Comparison of ENCODE assay signal across 11 cellular contexts in the genomic region with DNA sequence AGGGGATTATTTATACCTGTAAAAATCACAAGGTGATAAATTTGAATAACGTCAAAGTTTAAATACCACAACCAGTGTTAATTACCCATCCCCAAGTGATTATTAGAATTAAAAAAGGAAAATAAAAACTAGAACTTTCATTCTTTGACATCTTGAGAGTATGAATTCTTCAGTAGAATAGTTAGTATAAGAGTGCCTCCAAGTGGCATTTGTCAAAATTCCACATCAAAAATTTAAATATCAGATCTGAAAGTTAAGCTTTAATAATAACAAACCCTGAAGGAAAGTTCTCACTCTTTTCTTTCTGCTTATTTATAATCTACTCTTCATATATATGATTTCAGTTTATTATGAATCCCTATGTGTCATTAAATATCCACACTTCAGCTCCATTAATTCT.
DNase-seq lines count a peak whose midpoint lies in the region; ATAC-seq and TF ChIP-seq lines count a peak whose summit lies in the region.
"Had no signal": no experiment of that assay in that cellular context is flagged by ENCODE, and none has a peak within 500 bp of the region (broad histone marks: within the 10 kb centered on the region; RNA-seq: fewer than 3 reads in every experiment).

No MANE protein-coding gene starts in this region.

- H3K4me2 ChIP-seq in GM23248 (ENCODE audit: unreplicated experiment) (no peak overlapping the region), mammary epithelial cell (ENCODE audit: insufficient read depth, low read depth, low read length) (no peak overlapping the region)

- WGBS in GM23248 (ENCODE audit: low coverage in 1 of 2, low lambda C conversion rate in 2 of 2, missing lambda C conversion rate in 2 of 2), 2 experiments: 2 to 4% methylated on average over 1 of the region's 1 CpG
- 0% methylated on average over 1 of the region's 1 CpG for WGBS in mammary epithelial cell (ENCODE audit: low coverage, missing lambda C conversion rate)

- H3K4me1 ChIP-seq in GM23248 (ENCODE audit: insufficient read depth): no peaks in the 10 kb centered on the region
- H3K4me1 ChIP-seq in mammary epithelial cell (ENCODE audit: insufficient read depth, low read length): no peaks in the 10 kb centered on the region

- no peaks in the 10 kb centered on the region for H3K9me2 ChIP-seq in GM23248 (ENCODE audit: insufficient read depth)

- in situ Hi-C loops in GM23248 (cut with MboI) (no loop called here), mammary epithelial cell (cut with MboI; ENCODE audit: low sequenced_read_pairs in 2 of 2) (no loop called here)

- H3K27ac ChIP-seq in GM23248: no peak overlapping the region
- no peak overlapping the region for H3K27ac ChIP-seq in mammary epithelial cell (ENCODE audit: insufficient read depth, low read depth, low read length)

- H3K4me3 ChIP-seq in GM23248 (no peak overlapping the region), mammary epithelial cell (replicated peaks in 1 of 3; ENCODE audit: insufficient read depth in 1 of 3, low read depth in 2 of 3, low read length in 3 of 3) (no peak overlapping the region)

- H4K20me1 ChIP-seq in GM23248 (ENCODE audit: insufficient read depth) (no peaks in the 10 kb centered on the region), mammary epithelial cell (ENCODE audit: insufficient read depth, low read length) (no peaks in the 10 kb centered on the region)

- dilution Hi-C loops in mammary epithelial cell (cut with HindIII; ENCODE audit: low sequenced_read_pairs): no loop called here

- DNase-seq in GM23248: peak; percentile 3
- DNase-seq in NCI-H446 treated with DMSO at 0.1 percent for 48 hours (lab: John Stamatoyannopoulos, UW): peak; percentile 31
- no peak for DNase-seq in mammary epithelial cell
- DNase-seq in midbrain (lab: John Stamatoyannopoulos, UW): peak; percentile 6
- no peak for DNase-seq in stimulated activated CD4-positive, alpha-beta T cell treated with anti-CD3 and anti-CD28 coated beads, Interleukin-1b, Interleukin-23, amount 100 ng/mL, for 48 hours
- no peak for DNase-seq in NCI-H2196 (lab: John Stamatoyannopoulos, UW; ENCODE audit: unreplicated experiment)
- no peak for DNase-seq in activated CD4-positive, CD25-positive, alpha-beta regulatory T cell treated with anti-CD3 and anti-CD28 coated beads, Interleukin-2, amount 50 U/mL, for 72 hours
- DNase-seq: activated gamma-delta T cell; effector CD4-positive, alpha-beta T cell; SIG-M5 had no signal

- no peaks in the 10 kb centered on the region for H3K36me3 ChIP-seq in GM23248 (ENCODE audit: low read depth)
- no peaks in the 10 kb centered on the region for H3K36me3 ChIP-seq in mammary epithelial cell (ENCODE audit: insufficient read depth, low read length)

- CTCF ChIA-PET in mammary epithelial cell (lab: Charles Lee; ENCODE audit: low non-redundant PET): no interaction called here

- peak; percentile 22 to 40 for TF ChIP-seq CTCF in mammary epithelial cell (conservative IDR thresholded peaks at IDR 0.05 in 1 of 2, IDR thresholded peaks at IDR 0.05 in 1 of 2; ENCODE audit: extremely low read depth in 1 of 2, insufficient read depth in 1 of 2, low read depth in 1 of 2, low read length in 2 of 2)

- intact Hi-C loops in mammary epithelial cell (cut with micrococcal nuclease): loop anchor here (1.0 kb wide), 1 partner anchor 438 kb away; no protein-coding TSS in a partner anchor

- no TSS peak for BruUV-seq in mammary epithelial cell (replicated peaks; lab: Mats Ljungman, UMichigan)

- H2AFZ ChIP-seq in GM23248 (no peak overlapping the region), mammary epithelial cell (ENCODE audit: low read depth, low read length) (no peak overlapping the region)

- H3K79me2 ChIP-seq in GM23248 (ENCODE audit: insufficient read depth): no peaks in the 10 kb centered on the region
- H3K79me2 ChIP-seq in mammary epithelial cell (ENCODE audit: insufficient read depth, low read length): no peaks in the 10 kb centered on the region

- no peak for ATAC-seq in HG03571 (IDR thresholded peaks at IDR 0.05; ENCODE audit: unreplicated experiment)

- H3K27me3 ChIP-seq in GM23248 (replicated peaks; ENCODE audit: insufficient read depth) (no peaks in the 10 kb centered on the region), mammary epithelial cell (ENCODE audit: insufficient read depth, low read length) (no peaks in the 10 kb centered on the region)

- no peaks in the 10 kb centered on the region for H3F3A ChIP-seq in GM23248 (ENCODE audit: insufficient read depth)

- no peak overlapping the region for H3K9ac ChIP-seq in GM23248
- H3K9ac ChIP-seq in mammary epithelial cell (ENCODE audit: insufficient read depth, low read length): no peak overlapping the region

- H3K9me3 ChIP-seq in GM23248 (ENCODE audit: low read depth): no peaks in the 10 kb centered on the region
- H3K9me3 ChIP-seq in mammary epithelial cell (replicated peaks; ENCODE audit: insufficient read depth, low read length): no peaks in the 10 kb centered on the region

Comparison
In these comparisons a context has a peak if more than half of its experiments do, and no peak if none do; other contexts are left out.
1. DNase-seq: peak in GM23248 (single experiment), NCI-H446 treated with DMSO at 0.1 percent for 48 hours (single experiment) and midbrain (single experiment); none in mammary epithelial cell (single experiment), stimulated activated CD4-positive, alpha-beta T cell treated with anti-CD3 and anti-CD28 coated beads, Interleukin-1b, Interleukin-23, amount 100 ng/mL, for 48 hours (single experiment), NCI-H2196 (single experiment) and activated CD4-positive, CD25-positive, alpha-beta regulatory T cell treated with anti-CD3 and anti-CD28 coated beads, Interleukin-2, amount 50 U/mL, for 72 hours (single experiment).